ENCODE assay signal across 8 cellular contexts in genomic region chr3:41961061-41961749, GRCh38. TPM values are rescaled to one million over a fixed set of nuclear protein-coding genes. Genes with fewer than 3 reads are reported as not detected.
DNase-seq lines count a peak whose midpoint lies in the region; ATAC-seq and TF ChIP-seq lines count a peak whose summit lies in the region.

No MANE protein-coding gene starts in this region.

- H3K4me1 Mint-ChIP-seq in endodermal cell: peaks cover 9% of the 10 kb centered on the region

- peak overlapping the region; percentile 94 for H3K4me3 ChIP-seq in endodermal cell (ENCODE audit: low read length)

- no peaks in the 10 kb centered on the region for H3K27me3 ChIP-seq in endodermal cell (ENCODE audit: control insufficient read depth, insufficient read depth, low read length, poor library complexity, severe bottlenecking)

- H3K36me3 ChIP-seq in endodermal cell (ENCODE audit: control insufficient read depth, insufficient read depth, low read length): no peaks in the 10 kb centered on the region

- ATAC-seq in HG03039 (IDR thresholded peaks at IDR 0.05; ENCODE audit: unreplicated experiment): peak; percentile 7

- no peaks in the 10 kb centered on the region for H3K27me3 Mint-ChIP-seq in endodermal cell (ENCODE audit: insufficient read depth)

- no peaks in the 10 kb centered on the region for H3K9me3 ChIP-seq in endodermal cell (ENCODE audit: control insufficient read depth, low read length)

- peak overlapping the region; percentile 96 for H3K4me3 Mint-ChIP-seq in endodermal cell

- 1 to 7% methylated on average over 16 to 43 of the region's 43 CpGs for WGBS in endodermal cell (ENCODE audit: insufficient coverage in 1 of 2, insufficient read length in 1 of 2), 2 experiments

- no peaks in the 10 kb centered on the region for H3K9me3 Mint-ChIP-seq in endodermal cell

- peak overlapping the region; percentile 74 for H3K27ac ChIP-seq in endodermal cell (ENCODE audit: low read depth, low read length)

- no peaks in the 10 kb centered on the region for H3K36me3 Mint-ChIP-seq in endodermal cell (ENCODE audit: low read depth)

- peak overlapping the region; percentile 99 for H3K27ac Mint-ChIP-seq in endodermal cell

- peak overlapping the region; percentile 89 for H3K9ac ChIP-seq in endodermal cell (ENCODE audit: extremely low read depth, low read length, poor library complexity, severe bottlenecking)

- no peaks in the 10 kb centered on the region for H3K4me1 ChIP-seq in endodermal cell (ENCODE audit: control insufficient read depth, insufficient read depth, low read length)

- no peak for TF ChIP-seq CTCF in endodermal cell (conservative IDR thresholded peaks at IDR 0.05)

- DNase-seq in SHP77 (lab: John Stamatoyannopoulos, UW) (peak; percentile 36 to 42), SHP77 treated with DMSO at 0.1 percent for 48 hours (lab: John Stamatoyannopoulos, UW) (no peak), NCI-H460 (ENCODE audit: extremely low read depth, low read depth) (peak; percentile 9), endodermal cell (peak; percentile 87), middle frontal gyrus (ENCODE audit: extremely low spot score, low spot score) (peak; percentile 14)
- peak; percentile 10 to 37 (median 14) for DNase-seq in activated CD8-positive, alpha-beta memory T cell treated with anti-CD3 and anti-CD28 coated beads for 48 hours (ENCODE audit: low read depth in 2 of 3, low spot score in 2 of 3)
- DNase-seq in stimulated activated CD8-positive, alpha-beta memory T cell treated with anti-CD3 and anti-CD28 coated beads, Interleukin-15, amount 100 ng/mL, for 24 hours (ENCODE audit: low read depth): peak; percentile 25

RNA-seq across cellular contexts. Expression of gene ULK4, which starts 0.7 kb away (rescaled TPM):
- 5.6 and 7.6 TPM in 2 replicates for total RNA-seq in NCI-H460 (2014; rRNA removed; shearing (Covaris generic))
- polyA plus RNA-seq in NCI-H460 (2014; cell fraction: nucleus; rRNA removed): 0.72 and 7.9 TPM in 2 replicates
- total RNA-seq in endodermal cell: 10 to 100 TPM; 11.1 to 17.9 TPM
- polyA plus RNA-seq in endodermal cell (2013, experiment 1 of 2): 5.8 TPM
- polyA plus RNA-seq in endodermal cell (2013, experiment 2 of 2): 4.6 TPM
